ENCODE assay signal across 1 cellular context in genomic region chr5:181163487-181164075, GRCh38.
TF ChIP-seq lines count a peak whose summit lies in the region.

No MANE protein-coding gene starts in this region.

TF ChIP-seq in HEK293, 187 proteins besides CTCF, POLR2A, EP300 and RAD21 (continued from another document):
- TF ChIP-seq ZBTB8A (tag by site-specific recombination; IDR thresholded peaks at IDR 0.05), result 0 out of 2 replicates have a peak, but pooled peaks have one; percentile 39
- TF ChIP-seq ZNF16 (tag by site-specific recombination; IDR thresholded peaks at IDR 0.05; ENCODE audit: low read depth), result no peak
- TF ChIP-seq ZNF555 (tag by site-specific recombination; conservative IDR thresholded peaks at IDR 0.05), result no peak
- no peak for TF ChIP-seq HOXC10 (CRISPR knock-in tag; IDR thresholded peaks at IDR 0.05)
- TF ChIP-seq SP7 (tag by site-specific recombination; IDR thresholded peaks at IDR 0.05), result no peak
- TF ChIP-seq ZNF530 (tag by site-specific recombination; IDR thresholded peaks at IDR 0.05; ENCODE audit: low read depth), result no peak
- TF ChIP-seq MZF1 (tag by site-specific recombination; IDR thresholded peaks at IDR 0.05; ENCODE audit: borderline replicate concordance), result no peak
- peak; percentile 27; the same call in 1 of the 2 replicates for TF ChIP-seq ZNF2 (tag by site-specific recombination; IDR thresholded peaks at IDR 0.05)
- TF ChIP-seq, protein P1, sequence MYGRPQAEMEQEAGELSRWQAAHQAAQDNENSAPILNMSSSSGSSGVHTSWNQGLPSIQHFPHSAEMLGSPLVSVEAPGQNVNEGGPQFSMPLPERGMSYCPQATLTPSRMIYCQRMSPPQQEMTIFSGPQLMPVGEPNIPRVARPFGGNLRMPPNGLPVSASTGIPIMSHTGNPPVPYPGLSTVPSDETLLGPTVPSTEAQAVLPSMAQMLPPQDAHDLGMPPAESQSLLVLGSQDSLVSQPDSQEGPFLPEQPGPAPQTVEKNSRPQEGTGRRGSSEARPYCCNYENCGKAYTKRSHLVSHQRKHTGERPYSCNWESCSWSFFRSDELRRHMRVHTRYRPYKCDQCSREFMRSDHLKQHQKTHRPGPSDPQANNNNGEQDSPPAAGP (tag by site-specific recombination; IDR thresholded peaks at IDR 0.05), result no peak
- TF ChIP-seq ZBTB48 (tag by site-specific recombination; IDR thresholded peaks at IDR 0.05), result no peak
- no peak for TF ChIP-seq REPIN1 (tag by site-specific recombination; IDR thresholded peaks at IDR 0.05; ENCODE audit: low read depth)
- no peak for TF ChIP-seq YY2 (tag by site-specific recombination; IDR thresholded peaks at IDR 0.05)
